Comparison of ENCODE assay signal across 1 cellular context in genomic region chr6:7312616-7313504, GRCh38.
TF ChIP-seq lines count a peak whose summit lies in the region.

Gene SSR1 (minus strand): TSS chr6:7313199. CDS start chr6:7313120, 79 bp downstream.

TF ChIP-seq in WTC11, 78 proteins besides CTCF, POLR2A, EP300 and RAD21 (continued from another document and continues in another):
- TF ChIP-seq ARID4B (CRISPR knock-in tag; IDR thresholded peaks at IDR 0.05; ENCODE audit: borderline replicate concordance), result no peak
- 0 out of 2 replicates have a peak, but pooled peaks have one; percentile 23 for TF ChIP-seq IRF2 (CRISPR knock-in tag; IDR thresholded peaks at IDR 0.05; ENCODE audit: borderline replicate concordance, low read depth)
- TF ChIP-seq ZNF317 (CRISPR knock-in tag; IDR thresholded peaks at IDR 0.05; ENCODE audit: borderline replicate concordance, low read depth), result no peak
- no peak for TF ChIP-seq ZNF671 (CRISPR knock-in tag; IDR thresholded peaks at IDR 0.05)
- TF ChIP-seq ATF1 (CRISPR knock-in tag; IDR thresholded peaks at IDR 0.05), result no peak
- TF ChIP-seq ZNF532 (CRISPR knock-in tag; IDR thresholded peaks at IDR 0.05; ENCODE audit: borderline replicate concordance), result no peak
- TF ChIP-seq TEAD1 (CRISPR knock-in tag; IDR thresholded peaks at IDR 0.05), result peak; percentile 65; the same call in 1 of the 2 replicates
- TF ChIP-seq JUN (CRISPR knock-in tag; IDR thresholded peaks at IDR 0.05), result no peak
- TF ChIP-seq TCF7 (CRISPR knock-in tag; IDR thresholded peaks at IDR 0.05; ENCODE audit: low read depth), result peak; percentile 73; the same call in 1 of the 2 replicates
- no peak for TF ChIP-seq CDX4 (CRISPR knock-in tag; IDR thresholded peaks at IDR 0.05; ENCODE audit: borderline replicate concordance)
- peak; percentile 55 for TF ChIP-seq ZNF423 (CRISPR knock-in tag; IDR thresholded peaks at IDR 0.05)
- TF ChIP-seq RELA (CRISPR knock-in tag; IDR thresholded peaks at IDR 0.05; ENCODE audit: borderline replicate concordance), result no peak
- TF ChIP-seq ZNF512 (CRISPR knock-in tag; IDR thresholded peaks at IDR 0.05; ENCODE audit: borderline replicate concordance), result no peak
- TF ChIP-seq CREB1 (CRISPR knock-in tag; IDR thresholded peaks at IDR 0.05), result peak; percentile 71; the same call in 1 of the 2 replicates
- no peak for TF ChIP-seq ATF6 (CRISPR knock-in tag; IDR thresholded peaks at IDR 0.05)
- no peak for TF ChIP-seq FOXJ3 (CRISPR knock-in tag; IDR thresholded peaks at IDR 0.05; ENCODE audit: borderline replicate concordance)
- no peak for TF ChIP-seq ERG (CRISPR knock-in tag; IDR thresholded peaks at IDR 0.05)
- peak; percentile 77; the same call in 1 of the 2 replicates for TF ChIP-seq AFF4 (CRISPR knock-in tag; IDR thresholded peaks at IDR 0.05; ENCODE audit: borderline replicate concordance)
- peak; percentile 68 for TF ChIP-seq HMGXB4 (CRISPR knock-in tag; IDR thresholded peaks at IDR 0.05)
- no peak for TF ChIP-seq ELF4 (CRISPR knock-in tag; IDR thresholded peaks at IDR 0.05; ENCODE audit: low read depth)
- TF ChIP-seq USF2 (CRISPR knock-in tag; IDR thresholded peaks at IDR 0.05), result peak; percentile 98
- TF ChIP-seq FOXK1 (CRISPR knock-in tag; IDR thresholded peaks at IDR 0.05), result 0 out of 2 replicates have a peak, but pooled peaks have one; percentile 40
- TF ChIP-seq GABPB1 (CRISPR knock-in tag; IDR thresholded peaks at IDR 0.05), result peak; percentile 86; the same call in 1 of the 2 replicates
- TF ChIP-seq MLX (CRISPR knock-in tag; IDR thresholded peaks at IDR 0.05), result 0 out of 2 replicates have a peak, but pooled peaks have one; percentile 52
- no peak for TF ChIP-seq GTF2I (CRISPR knock-in tag; conservative IDR thresholded peaks at IDR 0.05)
- no peak for TF ChIP-seq NR2C2 (CRISPR knock-in tag; IDR thresholded peaks at IDR 0.05)
